In the genomic region with DNA sequence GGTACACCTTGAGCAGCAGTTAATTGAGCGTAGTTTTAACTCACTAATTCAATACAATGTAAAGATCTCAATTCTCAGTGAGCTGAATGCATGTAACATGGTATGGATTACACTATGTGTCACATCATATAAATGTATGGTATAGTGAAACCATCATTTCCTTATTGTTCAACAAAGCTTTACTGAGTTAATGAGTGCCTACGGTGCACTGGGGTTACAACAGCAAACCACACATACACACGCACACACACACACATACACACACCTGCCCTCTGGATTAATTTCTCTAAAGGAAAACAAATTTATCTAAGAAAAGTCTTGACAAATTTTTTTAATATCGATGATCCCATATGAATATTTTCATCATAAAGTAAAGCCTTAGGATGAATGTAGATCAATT, we compare ENCODE assay signal across 24 cellular contexts.
DNase-seq lines count a peak whose midpoint lies in the region; ATAC-seq and TF ChIP-seq lines count a peak whose summit lies in the region.
"Had no signal": no experiment of that assay in that cellular context is flagged by ENCODE, and none has a peak within 500 bp of the region (broad histone marks: within the 10 kb centered on the region; RNA-seq: fewer than 3 reads in every experiment).

No MANE protein-coding gene starts in this region.

- TF ChIP-seq EP300 in transverse colon (IDR thresholded peaks at IDR 0.05; ENCODE audit: low read depth) (no peak), esophagus muscularis mucosa (IDR thresholded peaks at IDR 0.05) (no peak)

- no peaks in the 10 kb centered on the region for H3K79me2 ChIP-seq in osteoblast (ENCODE audit: insufficient read depth, low read length)

- CTCF ChIA-PET in activated CD4-positive, alpha-beta memory T cell treated with anti-CD3 and anti-CD28 coated beads for 36 hours (lab: Charles Lee) = no interaction called here

- TF ChIP-seq POLR2A in transverse colon (IDR thresholded peaks at IDR 0.05) (no peak), esophagus muscularis mucosa (IDR thresholded peaks at IDR 0.05; ENCODE audit: low read depth) (no peak)

- H3K4me1 Mint-ChIP-seq in activated CD4-positive, alpha-beta memory T cell treated with anti-CD3 and anti-CD28 coated beads for 36 hours (ENCODE audit: low read depth) = no peaks in the 10 kb centered on the region
- H3K4me1 Mint-ChIP-seq: CD14-positive monocyte had no signal

- H4K20me1 ChIP-seq in osteoblast (ENCODE audit: insufficient read depth, low read length) = no peaks in the 10 kb centered on the region
- H4K20me1 ChIP-seq: BLaER1 had no signal

- intact Hi-C loops in left colon (cut with DNase I, micrococcal nuclease) (loop anchor here in 1 of 2 donors (10.0 kb wide), 1 partner anchor 1437 kb away; no protein-coding TSS in a partner anchor), transverse colon (cut with DNase I; ENCODE audit: low total_unique reads) (no loop called here), esophagus muscularis mucosa (cut with DNase I) (loop anchor here (10.0 kb wide), 1 partner anchor 1437 kb away; no protein-coding TSS in a partner anchor)
- intact Hi-C loops in activated CD4-positive, alpha-beta memory T cell treated with anti-CD3 and anti-CD28 coated beads for 36 hours (cut with micrococcal nuclease) = no loop called here

- H3K27ac Mint-ChIP-seq in activated CD4-positive, alpha-beta memory T cell treated with anti-CD3 and anti-CD28 coated beads for 36 hours = no peak overlapping the region
- H3K27ac Mint-ChIP-seq: CD14-positive monocyte; CD4-positive, alpha-beta T cell; CD8-positive, alpha-beta T cell had no signal

- H3K9me3 ChIP-seq in osteoblast (ENCODE audit: low read depth, low read length) (no peaks in the 10 kb centered on the region), transverse colon (no peaks in the 10 kb centered on the region), esophagus muscularis mucosa (no peaks in the 10 kb centered on the region)
- H3K9me3 ChIP-seq: BE2C, BLaER1, Caco-2 had no signal

- DNase-seq in left colon (peak in 1 of 2 donors; percentile 40), osteoblast (ENCODE audit: insufficient read length, low spot score, missing footprints) (peak; percentile 0), transverse colon (peak; percentile 15), esophagus muscularis mucosa (ENCODE audit: extremely low spot score) (no peak), CD1c-positive myeloid dendritic cell (ENCODE audit: extremely low spot score) (no peak)
- DNase-seq in activated CD4-positive, alpha-beta memory T cell treated with anti-CD3 and anti-CD28 coated beads for 36 hours = no peak
- DNase-seq: 8988T; ACHN; BE2C; C1 segment of cervical spinal cord; Caco-2; Calu3; CD4-positive, alpha-beta T cell; CD8-positive, alpha-beta T cell; DMS 273 treated with DMSO at 0.1 percent for 48 hours; DMS153; DMS53; DMS79; DND-41; EL; GDM1 had no signal

- 62 to 80% methylated on average over 4 of the region's 4 CpGs for WGBS in transverse colon (ENCODE audit: low coverage in 1 of 2), 2 donors
- 94% methylated on average over 4 of the region's 4 CpGs for WGBS in esophagus muscularis mucosa

- in situ Hi-C loops in transverse colon (cut with MboI; ENCODE audit: low pct_ligation_motif_present in 1 of 4, low pct_unique_long_range_greater_than_20kb in 1 of 4, low sequenced_read_pairs in 3 of 4) = loop anchor here in 2 of 4 donors (25.0 kb wide), 1 partner anchor 370 kb away; no protein-coding TSS in a partner anchor

- peak; percentile 96 for ATAC-seq in left colon
- ATAC-seq: CD8-positive, alpha-beta T cell; GM12878 had no signal

- H3K4me3 ChIP-seq in osteoblast (ENCODE audit: insufficient read depth, low read length) (no peak overlapping the region), transverse colon (no peak overlapping the region), esophagus muscularis mucosa (no peak overlapping the region)
- H3K4me3 ChIP-seq: BLaER1, GM12878 had no signal

- H3K4me2 ChIP-seq in osteoblast (ENCODE audit: insufficient read depth, low read length) = no peak overlapping the region
- H3K4me2 ChIP-seq: BLaER1 had no signal

- H3K27ac ChIP-seq in osteoblast (ENCODE audit: low read depth, low read length) = no peak overlapping the region
- no peak overlapping the region for H3K27ac ChIP-seq in transverse colon
- no peak overlapping the region for H3K27ac ChIP-seq in esophagus muscularis mucosa (replicated peaks in 1 of 4)
- H3K27ac ChIP-seq: BLaER1 had no signal

- H3K36me3 Mint-ChIP-seq in activated CD4-positive, alpha-beta memory T cell treated with anti-CD3 and anti-CD28 coated beads for 36 hours = no peaks in the 10 kb centered on the region
- H3K36me3 Mint-ChIP-seq: CD14-positive monocyte; CD8-positive, alpha-beta T cell had no signal

- H3K27me3 Mint-ChIP-seq in activated CD4-positive, alpha-beta memory T cell treated with anti-CD3 and anti-CD28 coated beads for 36 hours = no peaks in the 10 kb centered on the region
- H3K27me3 Mint-ChIP-seq: CD4-positive, alpha-beta T cell had no signal

- H2AFZ ChIP-seq in osteoblast (ENCODE audit: low read length) = no peak overlapping the region

- H3K9me3 Mint-ChIP-seq in activated CD4-positive, alpha-beta memory T cell treated with anti-CD3 and anti-CD28 coated beads for 36 hours = peaks cover 5% of the 10 kb centered on the region

- H3K27me3 ChIP-seq in osteoblast (ENCODE audit: insufficient read depth, low read length) (no peaks in the 10 kb centered on the region), transverse colon (no peaks in the 10 kb centered on the region), esophagus muscularis mucosa (no peaks in the 10 kb centered on the region)
- H3K27me3 ChIP-seq: BE2C, BLaER1 had no signal

- POLR2A ChIA-PET in activated CD4-positive, alpha-beta memory T cell treated with anti-CD3 and anti-CD28 coated beads for 36 hours (lab: Charles Lee) = no interaction called here

- H3K4me1 ChIP-seq in osteoblast (ENCODE audit: insufficient read depth, low read length) (no peaks in the 10 kb centered on the region), transverse colon (no peaks in the 10 kb centered on the region), esophagus muscularis mucosa (no peaks in the 10 kb centered on the region)
- H3K4me1 ChIP-seq: BE2C, BLaER1, Caco-2 had no signal

- no peak overlapping the region for H3K4me3 Mint-ChIP-seq in activated CD4-positive, alpha-beta memory T cell treated with anti-CD3 and anti-CD28 coated beads for 36 hours
- H3K4me3 Mint-ChIP-seq: CD14-positive monocyte; CD4-positive, alpha-beta T cell; CD8-positive, alpha-beta T cell had no signal

- no peaks in the 10 kb centered on the region for H3K36me3 ChIP-seq in osteoblast (ENCODE audit: insufficient read depth, low read length)
- H3K36me3 ChIP-seq in transverse colon = no peaks in the 10 kb centered on the region
- H3K36me3 ChIP-seq in esophagus muscularis mucosa = no peaks in the 10 kb centered on the region
- H3K36me3 ChIP-seq: BE2C, BLaER1 had no signal

- TF ChIP-seq CTCF in osteoblast (IDR thresholded peaks at IDR 0.05; ENCODE audit: extremely low read depth, low read depth, low read length) (no peak), transverse colon (IDR thresholded peaks at IDR 0.05) (no peak), esophagus muscularis mucosa (IDR thresholded peaks at IDR 0.05) (no peak)

Comparison
In these comparisons a context has a peak if more than half of its experiments do, and no peak if none do; other contexts are left out.
1. DNase-seq: peak in osteoblast (single experiment) and transverse colon (single experiment); none in esophagus muscularis mucosa (single experiment), activated CD4-positive, alpha-beta memory T cell treated with anti-CD3 and anti-CD28 coated beads for 36 hours (single experiment) and CD1c-positive myeloid dendritic cell (single experiment).